Comparison of ENCODE assay signal across 11 cellular contexts in the genomic region with DNA sequence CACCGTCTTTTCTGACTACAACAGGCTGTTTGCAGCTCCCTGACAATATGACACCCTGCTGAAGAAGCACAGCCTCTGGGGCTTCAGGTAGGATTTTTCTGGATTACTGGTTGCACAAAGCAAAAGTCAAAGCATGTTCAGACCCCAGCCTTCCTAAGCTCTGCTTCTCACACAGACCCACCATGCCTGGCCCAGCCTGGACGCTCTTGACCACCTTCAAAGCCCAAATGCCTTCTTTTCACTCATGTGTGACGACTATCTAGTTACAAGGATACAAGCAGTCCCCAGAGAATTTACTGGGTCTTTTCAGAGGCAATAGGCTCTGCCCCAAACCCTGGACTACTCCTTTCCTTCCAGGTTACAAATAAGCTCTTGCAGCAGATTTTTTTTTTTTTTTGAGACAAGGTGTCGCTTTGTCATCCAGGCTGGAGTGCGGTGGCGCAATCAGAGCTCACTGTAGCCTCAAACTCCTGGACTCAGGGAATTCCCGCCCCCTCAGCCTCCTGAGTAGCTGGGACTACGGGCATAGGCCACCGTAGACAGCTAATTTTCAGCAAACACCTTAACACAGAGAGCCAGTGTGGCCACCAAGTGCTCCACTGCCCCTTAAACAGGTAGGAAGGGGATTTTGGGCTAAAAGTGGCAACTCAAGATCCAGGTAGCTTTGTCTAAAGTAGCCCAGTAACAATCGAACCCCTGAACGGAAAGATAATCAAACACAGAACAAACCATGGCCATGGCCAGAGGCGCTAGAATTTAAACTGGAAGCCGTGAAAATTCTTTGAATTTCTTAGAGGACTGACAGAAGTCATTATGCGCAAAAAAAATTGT. TPM values are rescaled to one million over a fixed set of nuclear protein-coding genes. Genes with fewer than 3 reads are reported as not detected.
DNase-seq lines count a peak whose midpoint lies in the region; ATAC-seq and TF ChIP-seq lines count a peak whose summit lies in the region.
"Had no signal": no experiment of that assay in that cellular context is flagged by ENCODE, and none has a peak within 500 bp of the region (broad histone marks: within the 10 kb centered on the region; RNA-seq: fewer than 3 reads in every experiment).

No MANE protein-coding gene starts in this region.

- peak; percentile 24 for DNase-seq in ELR (ENCODE audit: low read depth)
- DNase-seq in SK-N-DZ (ENCODE audit: low spot score) = peak; percentile 35
- peak; percentile 68 for DNase-seq in glomerular visceral epithelial cell (ENCODE audit: extremely low spot score)
- DNase-seq in osteocyte (ENCODE audit: extremely low spot score, unreplicated experiment) = no peak
- no peak for DNase-seq in MV-4-11 (lab: John Stamatoyannopoulos, UW)
- DNase-seq in HCEC 1CT = no peak
- DNase-seq in NCI-H2227 (lab: John Stamatoyannopoulos, UW; ENCODE audit: unreplicated experiment) = no peak
- DNase-seq: effector CD8-positive, alpha-beta T cell; stimulated activated naive CD8-positive, alpha-beta T cell treated with anti-CD3 and anti-CD28 coated beads, Interleukin-15, Interleukin-2, amounts not matched to agents 100 U/mL and 50 U/mL, for 24 hours had no signal

- peak overlapping the region; percentile 42 for H3K4me3 Mint-ChIP-seq in osteocyte (ENCODE audit: unreplicated experiment)
- H3K4me3 Mint-ChIP-seq: neural crest cell had no signal

- H3K36me3 Mint-ChIP-seq in osteocyte (ENCODE audit: unreplicated experiment) = peaks cover 11% of the 10 kb centered on the region

- TF ChIP-seq CTCF in osteocyte (IDR thresholded peaks at IDR 0.05) = no peak

- no peaks in the 10 kb centered on the region for H3K27me3 Mint-ChIP-seq in osteocyte (ENCODE audit: unreplicated experiment)

- H3K4me1 Mint-ChIP-seq in osteocyte (ENCODE audit: unreplicated experiment) = peaks cover 56% of the 10 kb centered on the region

- peak overlapping the region; percentile 69 for H3K27ac Mint-ChIP-seq in osteocyte (ENCODE audit: unreplicated experiment)

- H3K9me3 Mint-ChIP-seq in osteocyte (ENCODE audit: unreplicated experiment) = no peaks in the 10 kb centered on the region

- ATAC-seq in GM21619 (IDR thresholded peaks at IDR 0.05; ENCODE audit: unreplicated experiment) = no peak
- ATAC-seq: stimulated activated naive CD8-positive, alpha-beta T cell treated with anti-CD3 and anti-CD28 coated beads, Interleukin-15, Interleukin-2, amounts not matched to agents 100 U/mL and 50 U/mL, for 24 hours had no signal

RNA-seq across cellular contexts. Expression of a gene that starts 16.2 kb away (rescaled TPM):
- polyA plus RNA-seq in SK-N-DZ (2014; cell fraction: cytosol; rRNA removed) = 5.2 and 14.2 TPM in 2 replicates
- polyA plus RNA-seq in SK-N-DZ (2014; cell fraction: nucleus; rRNA removed) = 7.2 and 14.2 TPM in 2 replicates
- 257 and 258 TPM in 2 replicates for total RNA-seq in osteocyte

Comparison
In these comparisons a context has a peak if more than half of its experiments do, and no peak if none do; other contexts are left out.
1. DNase-seq: peak in ELR (single experiment), SK-N-DZ (single experiment) and glomerular visceral epithelial cell (single experiment); none in osteocyte (single experiment), MV-4-11 (single experiment), HCEC 1CT (single experiment) and NCI-H2227 (single experiment).